ENCODE assay signal across 1 cellular context in genomic region chr11:14591046-14591445, GRCh38. TPM values are rescaled to one million over a fixed set of nuclear protein-coding genes. Genes with fewer than 3 reads are reported as not detected.
"Had no signal": no experiment of that assay in that cellular context is flagged by ENCODE, and none has a peak within 500 bp of the region (broad histone marks: within the 10 kb centered on the region; RNA-seq: fewer than 3 reads in every experiment).

No MANE protein-coding gene starts in this region.

RNA-seq across cellular contexts. Expression of gene PDE3B, which starts 52.6 kb away (rescaled TPM):
- total RNA-seq: mammary epithelial cell had no signal
